Comparison of ENCODE assay signal across 8 cellular contexts in genomic region chr20:63697357-63697867, GRCh38. TPM values are rescaled to one million over a fixed set of nuclear protein-coding genes. Genes with fewer than 3 reads are reported as not detected.
A peak's percentile ranks its signal among the peaks of the same experiment; 100 is the strongest.
DNase-seq lines count a peak whose midpoint lies in the region; ATAC-seq, FAIRE-seq and TF ChIP-seq lines count a peak whose summit lies in the region.
"Had no signal": no experiment of that assay in that cellular context is flagged by ENCODE, and none has a peak within 500 bp of the region (broad histone marks: within the 10 kb centered on the region; RNA-seq: fewer than 3 reads in every experiment).

No MANE protein-coding gene starts in this region.

- peaks cover 12% of the 10 kb centered on the region; the same call in 2 of the 3 replicates for H3K9me3 Mint-ChIP-seq in GM23338
- no peaks in the 10 kb centered on the region for H3K9me3 Mint-ChIP-seq in osteocyte (ENCODE audit: unreplicated experiment)

- RAD21 ChIA-PET in GM12878 (lab: Charles Lee; ENCODE audit: unreplicated experiment) = interaction anchor here (0.5 kb wide), 1 partner anchor 168 kb away, joined by 3 read pairs; the partner anchor contains the start of gene TPD52L2

- DNase-seq in GM23338 (ENCODE audit: low spot score) (no peak), GM12878 (ENCODE audit: low read depth, low spot score) (no peak), osteocyte (ENCODE audit: extremely low spot score, unreplicated experiment) (no peak), NCI-H524 treated with DMSO at 0.1 percent for 48 hours (lab: John Stamatoyannopoulos, UW) (no peak)
- no peak for DNase-seq in stimulated activated CD4-positive, alpha-beta T cell treated with anti-CD3 and anti-CD28 coated beads, Interleukin-2, amount 100 ng/mL, for 48 hours
- DNase-seq: foreskin melanocyte, KG1 had no signal

- H2AFZ ChIP-seq in GM23338 (no peak overlapping the region), GM12878 (ENCODE audit: control insufficient read depth, low read depth, low read length) (no peak overlapping the region)

- H3K27me3 Mint-ChIP-seq in GM23338 (ENCODE audit: insufficient read depth, low read depth, poor library complexity) (peaks cover 29% of the 10 kb centered on the region), osteocyte (ENCODE audit: unreplicated experiment) (no peaks in the 10 kb centered on the region)

- H3K27ac ChIP-seq in GM23338 (ENCODE audit: low read depth) (no peak overlapping the region), GM12878 (ENCODE audit: control insufficient read depth, insufficient read depth) (no peak overlapping the region)

- H3K36me3 ChIP-seq in GM23338 (ENCODE audit: insufficient read depth) = no peaks in the 10 kb centered on the region
- H3K36me3 ChIP-seq in GM12878 (ENCODE audit: control insufficient read depth in 2 of 2, insufficient read depth in 2 of 2, low read length in 1 of 2) = no peaks in the 10 kb centered on the region; a peak in 1 of 4 replicates

- SMC1A ChIA-PET in GM12878 (lab: Charles Lee; ENCODE audit: uncharacterized antibody, unreplicated experiment) = interaction anchor here (1.6 kb wide), 1 partner anchor 39 kb away, joined by 4 read pairs; the partner anchor contains the start of gene LIME1

- POLR2A ChIA-PET in GM12878 (lab: Charles Lee) = interaction anchor here (1.6 kb wide), 1 partner anchor 124 kb away, joined by 7 read pairs; no protein-coding TSS in a partner anchor

- BruUV-seq in GM12878 (replicated peaks; lab: Mats Ljungman, UMichigan) = no TSS peak

- no peak for TF ChIP-seq CTCF in GM23338 (conservative IDR thresholded peaks at IDR 0.05; ENCODE audit: low read depth in 2 of 2)
- no peak for TF ChIP-seq CTCF in GM12878 (IDR thresholded peaks at IDR 0.05 in 2 of 3, conservative IDR thresholded peaks at IDR 0.05 in 1 of 3; ENCODE audit: control insufficient read depth in 2 of 3, extremely low read depth in 1 of 3, insufficient read depth in 1 of 3, low read depth in 3 of 3, low read length in 3 of 3)
- no peak for TF ChIP-seq CTCF in osteocyte (IDR thresholded peaks at IDR 0.05)

- in situ Hi-C loops in GM12878 (cut with MboI) = no loop called here

- H3K9ac ChIP-seq in GM12878 (ENCODE audit: control insufficient read depth, insufficient read depth, low read length) = no peak overlapping the region

- TF ChIP-seq EP300 in GM12878 (IDR thresholded peaks at IDR 0.05; ENCODE audit: borderline replicate concordance in 1 of 2, control insufficient read depth in 1 of 2, low read depth in 2 of 2, low read length in 2 of 2) = no peak

- no peak overlapping the region for H3K27ac Mint-ChIP-seq in GM23338
- peak overlapping the region; percentile 18 for H3K27ac Mint-ChIP-seq in osteocyte (ENCODE audit: unreplicated experiment)

- H3F3A ChIP-seq in GM23338 (replicated peaks; ENCODE audit: low read depth) = peaks cover 4% of the 10 kb centered on the region; the same call in 1 of the 2 replicates

- H3K4me3 Mint-ChIP-seq in GM23338 (peak overlapping the region; percentile 61), osteocyte (ENCODE audit: unreplicated experiment) (no peak overlapping the region)

- intact Hi-C loops in GM12878 (cut with micrococcal nuclease; ENCODE audit: unreplicated experiment) = no loop called here

- TF ChIP-seq POLR2A in GM12878 (IDR thresholded peaks at IDR 0.05; ENCODE audit: low read depth, low read length) = peak; percentile 10

- H3K4me1 Mint-ChIP-seq in GM23338 (peaks cover 3% of the 10 kb centered on the region; the same call in 2 of the 3 replicates), osteocyte (ENCODE audit: unreplicated experiment) (peaks cover 31% of the 10 kb centered on the region)

- no peaks in the 10 kb centered on the region for H3K79me2 ChIP-seq in GM23338 (replicated peaks; ENCODE audit: insufficient read depth)
- H3K79me2 ChIP-seq in GM12878 (ENCODE audit: control insufficient read depth, insufficient read depth, low read length) = no peaks in the 10 kb centered on the region

- WGBS in GM12878 (ENCODE audit: insufficient coverage, insufficient replicate concordance, low lambda C conversion rate, missing lambda C conversion rate) = 70% methylated on average over 7 of the region's 7 CpGs

- H4K20me1 ChIP-seq in GM23338 (replicated peaks; ENCODE audit: insufficient read depth) = no peaks in the 10 kb centered on the region
- no peaks in the 10 kb centered on the region for H4K20me1 ChIP-seq in GM12878 (ENCODE audit: control insufficient read depth, insufficient read depth)

- H3K4me1 ChIP-seq in GM23338 (ENCODE audit: insufficient read depth) (no peaks in the 10 kb centered on the region), GM12878 (ENCODE audit: control insufficient read depth, insufficient read depth, low read length) (peaks cover 16% of the 10 kb centered on the region)

- ATAC-seq in GM23338 (peak; percentile 15), GM12878 (no peak), HG03280 (IDR thresholded peaks at IDR 0.05; ENCODE audit: unreplicated experiment) (no peak)

- no peaks in the 10 kb centered on the region for H3K9me2 ChIP-seq in GM23338 (ENCODE audit: insufficient read depth)

- H3K9me3 ChIP-seq in GM12878 (replicated peaks; ENCODE audit: control insufficient read depth, insufficient read depth, low read length) = no peaks in the 10 kb centered on the region

- CTCF ChIA-PET in GM12878 (lab: Yijun Ruan, JAX) = interaction anchor here (0.7 kb wide), 1 partner anchor 10 kb away, joined by 3 read pairs; the partner anchor contains the start of genes ARFRP1 and ZGPAT

- H3K36me3 Mint-ChIP-seq in GM23338 (ENCODE audit: low read depth) (peaks cover 21% of the 10 kb centered on the region), osteocyte (ENCODE audit: unreplicated experiment) (no peaks in the 10 kb centered on the region)

- H3K4me2 ChIP-seq in GM23338 (peak overlapping the region; percentile 88), GM12878 (ENCODE audit: control insufficient read depth, insufficient read depth) (no peak overlapping the region)

- TF ChIP-seq RAD21 in GM12878 (IDR thresholded peaks at IDR 0.05; ENCODE audit: insufficient read depth, low read depth, low read length) = no peak

- H3K27me3 ChIP-seq in GM23338 (ENCODE audit: insufficient read depth) (no peaks in the 10 kb centered on the region), GM12878 (replicated peaks in 1 of 2; ENCODE audit: control insufficient read depth in 2 of 2, insufficient read depth in 2 of 2, low read length in 1 of 2) (no peaks in the 10 kb centered on the region)

- FAIRE-seq in GM12878 (lab: Jason Lieb, UNC) = no peak

- H3K4me3 ChIP-seq in GM23338 (peak overlapping the region; percentile 65), GM12878 (no peak overlapping the region)

RNA-seq across cellular contexts. Expression of gene TNFRSF6B, which starts 1.0 kb away (rescaled TPM):
- 0.28 and 3.8 TPM in 2 replicates for total RNA-seq in GM23338 (2014; rRNA removed; shearing (Covaris generic))
- polyA plus RNA-seq in GM23338 (2016; fragmentation: Nextera tagmentation; extraction: Ambion mirVana) (not detected in 2 replicates), GM12878 (2011; rRNA removed) (not detected in 2 replicates), GM12878 (2014; fragmentation: Illumina TruSeq; extraction: Trizol) (not detected in 2 replicates), GM12878 (2014; fragmentation: Nextera tagmentation; extraction: Ambion mirVana) (not detected), GM12878 (2014; rRNA removed) (1.9 and 2.2 TPM in 2 replicates), GM12878 (2016; fragmentation: Nextera tagmentation; extraction: Ambion mirVana) (under 1 TPM in 1 of 2 experiments, not detected in 1; 0.67 TPM)
- total RNA-seq in GM12878 (2013; cell fraction: nucleolus; rRNA removed) = not detected in 2 replicates
- total RNA-seq in GM12878 (2014; rRNA removed) (0.71 and 1.8 TPM in 2 replicates), GM12878 (2014; rRNA removed; fragmentation: Illumina TruSeq; extraction: Trizol) (not detected in 2 replicates), GM12878 (2021) (not detected in 2 replicates), osteocyte (0.84 and 2.3 TPM in 2 replicates)
- polyA plus RNA-seq in GM12878 (2011; ENCODE audit: low read depth) = not detected
- 0.75 and 1.7 TPM in 2 replicates for polyA plus RNA-seq in GM12878 (2011; cell fraction: cytosol; rRNA removed)
- polyA plus RNA-seq in GM12878 (2011; cell fraction: nucleus; rRNA removed) = 11.0 and 11.6 TPM in 2 replicates
- 0.38 and 0.65 TPM in 2 replicates for polyA plus RNA-seq in GM12878 (2012)
- polyA minus RNA-seq in GM12878 (2011; rRNA and poly(A)+ RNA removed) = not detected in 2 replicates
- not detected in 2 replicates for polyA minus RNA-seq in GM12878 (2011; cell fraction: cytosol; rRNA and poly(A)+ RNA removed)
- not detected in 2 replicates for polyA minus RNA-seq in GM12878 (2011; cell fraction: nucleus; rRNA and poly(A)+ RNA removed)

RNA-seq across cellular contexts. Expression of gene ARFRP1, which starts 10.4 kb away (rescaled TPM):
- 19.0 and 24.6 TPM in 2 replicates for total RNA-seq in GM23338 (2014; rRNA removed; shearing (Covaris generic))
- 16.7 and 18.6 TPM in 2 replicates for polyA plus RNA-seq in GM23338 (2016; fragmentation: Nextera tagmentation; extraction: Ambion mirVana)
- total RNA-seq in GM12878 (2013; cell fraction: nucleolus; rRNA removed) = 70.8 and 77.8 TPM in 2 replicates
- 40.6 and 41.6 TPM in 2 replicates for total RNA-seq in GM12878 (2014; rRNA removed)
- total RNA-seq in GM12878 (2014; rRNA removed; fragmentation: Illumina TruSeq; extraction: Trizol) = 18.2 and 21.6 TPM in 2 replicates
- 52.1 and 55.1 TPM in 2 replicates for total RNA-seq in GM12878 (2021)
- 11.9 TPM for polyA plus RNA-seq in GM12878 (2011; ENCODE audit: low read depth)
- polyA plus RNA-seq in GM12878 (2011; rRNA removed) = 23.1 and 27.6 TPM in 2 replicates
- 33.0 and 47.4 TPM in 2 replicates for polyA plus RNA-seq in GM12878 (2011; cell fraction: cytosol; rRNA removed)
- 80.3 and 106 TPM in 2 replicates for polyA plus RNA-seq in GM12878 (2011; cell fraction: nucleus; rRNA removed)
- 27.1 and 27.9 TPM in 2 replicates for polyA plus RNA-seq in GM12878 (2012)
- 5.2 and 11.7 TPM in 2 replicates for polyA plus RNA-seq in GM12878 (2014; fragmentation: Illumina TruSeq; extraction: Trizol)
- 1 to 10 TPM in 1 of 2 experiments, under 1 TPM in 1; 0.37 to 3.5 TPM for polyA plus RNA-seq in GM12878 (2014; fragmentation: Nextera tagmentation; extraction: Ambion mirVana)
- 42.6 and 49.0 TPM in 2 replicates for polyA plus RNA-seq in GM12878 (2014; rRNA removed)
- polyA plus RNA-seq in GM12878 (2016; fragmentation: Nextera tagmentation; extraction: Ambion mirVana) = 10 to 100 TPM; 66.8 to 71.7 TPM
- 22.1 and 28.6 TPM in 2 replicates for polyA minus RNA-seq in GM12878 (2011; rRNA and poly(A)+ RNA removed)
- polyA minus RNA-seq in GM12878 (2011; cell fraction: cytosol; rRNA and poly(A)+ RNA removed) = 7.5 and 9.1 TPM in 2 replicates
- polyA minus RNA-seq in GM12878 (2011; cell fraction: nucleus; rRNA and poly(A)+ RNA removed) = 29.5 and 51.3 TPM in 2 replicates
- 46.1 and 46.7 TPM in 2 replicates for total RNA-seq in osteocyte

RNA-seq across cellular contexts. Expression of gene ZGPAT, which starts 10.4 kb away (rescaled TPM):
- 25.5 and 39.2 TPM in 2 replicates for total RNA-seq in GM23338 (2014; rRNA removed; shearing (Covaris generic))
- polyA plus RNA-seq in GM23338 (2016; fragmentation: Nextera tagmentation; extraction: Ambion mirVana) (21.5 and 25.0 TPM in 2 replicates), GM12878 (2011; rRNA removed) (4.8 and 12.7 TPM in 2 replicates), GM12878 (2014; fragmentation: Illumina TruSeq; extraction: Trizol) (1.3 and 4.9 TPM in 2 replicates), GM12878 (2014; fragmentation: Nextera tagmentation; extraction: Ambion mirVana) (under 1 TPM; 0.58 to 0.79 TPM), GM12878 (2014; rRNA removed) (26.7 and 31.6 TPM in 2 replicates), GM12878 (2016; fragmentation: Nextera tagmentation; extraction: Ambion mirVana) (10 to 100 TPM; 42.5 to 52.9 TPM)
- 17.5 and 26.2 TPM in 2 replicates for total RNA-seq in GM12878 (2013; cell fraction: nucleolus; rRNA removed)
- total RNA-seq in GM12878 (2014; rRNA removed) (23.3 and 24.4 TPM in 2 replicates), GM12878 (2014; rRNA removed; fragmentation: Illumina TruSeq; extraction: Trizol) (5.3 and 7.4 TPM in 2 replicates), GM12878 (2021) (34.8 and 37.2 TPM in 2 replicates), osteocyte (24.3 and 28.0 TPM in 2 replicates)
- 15.5 TPM for polyA plus RNA-seq in GM12878 (2011; ENCODE audit: low read depth)
- polyA plus RNA-seq in GM12878 (2011; cell fraction: cytosol; rRNA removed) = 14.4 and 24.5 TPM in 2 replicates
- 44.3 and 66.3 TPM in 2 replicates for polyA plus RNA-seq in GM12878 (2011; cell fraction: nucleus; rRNA removed)
- 16.7 and 24.9 TPM in 2 replicates for polyA plus RNA-seq in GM12878 (2012)
- polyA minus RNA-seq in GM12878 (2011; rRNA and poly(A)+ RNA removed) = 8.0 and 15.6 TPM in 2 replicates
- polyA minus RNA-seq in GM12878 (2011; cell fraction: cytosol; rRNA and poly(A)+ RNA removed) = 7.4 and 9.8 TPM in 2 replicates
- polyA minus RNA-seq in GM12878 (2011; cell fraction: nucleus; rRNA and poly(A)+ RNA removed) = 7.1 and 15.2 TPM in 2 replicates

RNA-seq across cellular contexts. Expression of gene LIME1, which starts 39.1 kb away (rescaled TPM):
- total RNA-seq in GM23338 (2014; rRNA removed; shearing (Covaris generic)) = 3.6 and 12.2 TPM in 2 replicates
- polyA plus RNA-seq in GM23338 (2016; fragmentation: Nextera tagmentation; extraction: Ambion mirVana) (4.7 and 7.4 TPM in 2 replicates), GM12878 (2011; rRNA removed) (3.1 and 7.2 TPM in 2 replicates), GM12878 (2014; fragmentation: Illumina TruSeq; extraction: Trizol) (0.32 and 1.1 TPM in 2 replicates), GM12878 (2014; fragmentation: Nextera tagmentation; extraction: Ambion mirVana) (1 to 10 TPM in 1 of 2 experiments, under 1 TPM in 1; 0.35 to 1.7 TPM), GM12878 (2014; rRNA removed) (102 and 128 TPM in 2 replicates), GM12878 (2016; fragmentation: Nextera tagmentation; extraction: Ambion mirVana) (100 to 1,000 TPM; 119 to 154 TPM)
- total RNA-seq in GM12878 (2013; cell fraction: nucleolus; rRNA removed) = 15.2 and 16.4 TPM in 2 replicates
- total RNA-seq in GM12878 (2014; rRNA removed) (72.3 and 109 TPM in 2 replicates), GM12878 (2014; rRNA removed; fragmentation: Illumina TruSeq; extraction: Trizol) (3.3 and 3.9 TPM in 2 replicates), GM12878 (2021) (78.1 and 92.7 TPM in 2 replicates), osteocyte (9.4 and 12.5 TPM in 2 replicates)
- polyA plus RNA-seq in GM12878 (2011; ENCODE audit: low read depth) = 12.0 TPM
- 25.0 and 57.5 TPM in 2 replicates for polyA plus RNA-seq in GM12878 (2011; cell fraction: cytosol; rRNA removed)
- 82.2 and 136 TPM in 2 replicates for polyA plus RNA-seq in GM12878 (2011; cell fraction: nucleus; rRNA removed)
- 44.2 and 49.4 TPM in 2 replicates for polyA plus RNA-seq in GM12878 (2012)
- polyA minus RNA-seq in GM12878 (2011; rRNA and poly(A)+ RNA removed) = 1.2 and 5.4 TPM in 2 replicates
- 15.1 and 15.2 TPM in 2 replicates for polyA minus RNA-seq in GM12878 (2011; cell fraction: cytosol; rRNA and poly(A)+ RNA removed)
- polyA minus RNA-seq in GM12878 (2011; cell fraction: nucleus; rRNA and poly(A)+ RNA removed) = 15.1 and 31.5 TPM in 2 replicates

RNA-seq across cellular contexts. Expression of gene RTEL1, which starts 39.3 kb away (rescaled TPM):
- 26.5 and 34.5 TPM in 2 replicates for total RNA-seq in GM23338 (2014; rRNA removed; shearing (Covaris generic))
- polyA plus RNA-seq in GM23338 (2016; fragmentation: Nextera tagmentation; extraction: Ambion mirVana) = 13.5 and 14.2 TPM in 2 replicates
- total RNA-seq in GM12878 (2013; cell fraction: nucleolus; rRNA removed) = 62.9 and 77.1 TPM in 2 replicates
- 14.5 and 18.0 TPM in 2 replicates for total RNA-seq in GM12878 (2014; rRNA removed)
- total RNA-seq in GM12878 (2014; rRNA removed; fragmentation: Illumina TruSeq; extraction: Trizol) = 5.0 and 5.9 TPM in 2 replicates
- total RNA-seq in GM12878 (2021) = 29.5 and 37.2 TPM in 2 replicates
- 2.8 TPM for polyA plus RNA-seq in GM12878 (2011; ENCODE audit: low read depth)
- polyA plus RNA-seq in GM12878 (2011; rRNA removed) = 7.5 and 14.9 TPM in 2 replicates
- 8.0 and 11.8 TPM in 2 replicates for polyA plus RNA-seq in GM12878 (2011; cell fraction: cytosol; rRNA removed)
- 126 and 149 TPM in 2 replicates for polyA plus RNA-seq in GM12878 (2011; cell fraction: nucleus; rRNA removed)
- polyA plus RNA-seq in GM12878 (2012) = 7.2 and 10.1 TPM in 2 replicates
- polyA plus RNA-seq in GM12878 (2014; fragmentation: Illumina TruSeq; extraction: Trizol) = 3.9 and 7.7 TPM in 2 replicates
- polyA plus RNA-seq in GM12878 (2014; fragmentation: Nextera tagmentation; extraction: Ambion mirVana) = under 1 TPM in 1 of 2 experiments, not detected in 1; 0.40 TPM
- polyA plus RNA-seq in GM12878 (2014; rRNA removed) = 15.8 and 16.8 TPM in 2 replicates
- 10 to 100 TPM; 15.6 to 17.0 TPM for polyA plus RNA-seq in GM12878 (2016; fragmentation: Nextera tagmentation; extraction: Ambion mirVana)
- polyA minus RNA-seq in GM12878 (2011; rRNA and poly(A)+ RNA removed) = 19.0 and 22.7 TPM in 2 replicates
- polyA minus RNA-seq in GM12878 (2011; cell fraction: cytosol; rRNA and poly(A)+ RNA removed) = 6.0 and 6.1 TPM in 2 replicates
- polyA minus RNA-seq in GM12878 (2011; cell fraction: nucleus; rRNA and poly(A)+ RNA removed) = 35.8 and 62.4 TPM in 2 replicates
- total RNA-seq in osteocyte = 34.1 and 35.5 TPM in 2 replicates
